In the genomic region with DNA sequence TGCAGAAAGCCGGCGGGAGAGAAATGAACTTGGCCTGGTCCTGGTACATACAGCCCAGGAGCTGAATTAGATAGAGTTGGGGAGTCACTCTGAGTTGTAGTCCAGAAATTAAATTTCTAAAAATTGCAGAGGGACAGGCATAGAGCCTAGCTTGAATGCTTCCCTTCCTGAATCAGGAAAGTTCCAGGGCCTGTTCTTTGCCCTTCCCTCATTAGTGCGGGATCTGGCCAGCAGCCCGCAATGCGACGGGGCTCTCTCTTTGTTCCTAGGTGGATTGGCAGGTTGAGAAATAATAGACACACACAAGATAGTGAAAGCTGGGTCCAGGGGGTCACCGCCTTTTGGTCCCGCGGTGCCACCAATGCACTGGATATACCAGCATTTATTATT, we compare ENCODE assay signal across 1 cellular context.
TF ChIP-seq lines count a peak whose summit lies in the region.

No MANE protein-coding gene starts in this region.

TF ChIP-seq in H1, 55 proteins besides CTCF, POLR2A, EP300 and RAD21:
- TF ChIP-seq, protein P1, sequence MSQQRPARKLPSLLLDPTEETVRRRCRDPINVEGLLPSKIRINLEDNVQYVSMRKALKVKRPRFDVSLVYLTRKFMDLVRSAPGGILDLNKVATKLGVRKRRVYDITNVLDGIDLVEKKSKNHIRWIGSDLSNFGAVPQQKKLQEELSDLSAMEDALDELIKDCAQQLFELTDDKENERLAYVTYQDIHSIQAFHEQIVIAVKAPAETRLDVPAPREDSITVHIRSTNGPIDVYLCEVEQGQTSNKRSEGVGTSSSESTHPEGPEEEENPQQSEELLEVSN (IDR thresholded peaks at IDR 0.05) = no peak
